11 cellular contexts compared by ENCODE assay signal in the genomic region with DNA sequence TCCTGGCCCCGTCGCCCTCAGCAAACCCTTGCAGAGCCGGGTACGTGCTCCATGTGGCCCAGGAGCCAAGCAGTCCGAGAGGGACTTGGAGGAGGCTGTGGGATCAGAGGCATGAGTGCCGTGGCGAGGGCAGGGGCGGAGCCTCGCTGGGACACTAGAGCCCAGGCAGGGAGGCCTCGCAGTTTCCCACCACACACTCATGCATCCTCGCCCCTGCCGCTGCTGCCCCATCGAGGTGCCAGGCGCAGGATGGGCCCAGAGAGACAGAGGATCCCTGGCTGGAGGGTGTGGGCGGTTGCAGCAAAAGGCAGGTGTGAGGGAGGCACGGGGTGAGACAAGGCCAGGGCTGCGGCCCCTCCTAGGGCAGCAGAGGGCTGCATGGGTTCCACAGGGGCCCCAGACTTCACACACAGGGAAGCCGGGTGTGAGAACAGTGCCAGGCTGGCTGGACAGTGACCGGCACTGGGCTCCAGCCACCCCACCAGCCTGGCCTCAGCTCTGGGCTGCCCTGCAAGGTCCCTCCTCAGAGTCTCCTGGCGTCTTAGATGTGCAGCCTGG. TPM values are rescaled to one million over a fixed set of nuclear protein-coding genes. Genes with fewer than 3 reads are reported as not detected.
DNase-seq lines count a peak whose midpoint lies in the region; ATAC-seq and TF ChIP-seq lines count a peak whose summit lies in the region.
"Had no signal": no experiment of that assay in that cellular context is flagged by ENCODE, and none has a peak within 500 bp of the region (broad histone marks: within the 10 kb centered on the region; RNA-seq: fewer than 3 reads in every experiment).

No MANE protein-coding gene starts in this region.

- no peaks in the 10 kb centered on the region for H3K9me3 Mint-ChIP-seq in stimulated activated memory B cell treated with anti-CD40 and anti-IgM and Interleukin-4, amounts not matched to agents 10 μg/mL and 1 μg/mL and 100 μg/mL, for 72 hours
- H3K9me3 Mint-ChIP-seq in natural killer cell treated with Interleukin-12 subunit alpha and Interleukin-12 subunit beta and Interleukin-15 and Interleukin-18, amount 100 ng/mL, for 72 hours: no peaks in the 10 kb centered on the region

- no peaks in the 10 kb centered on the region for H3K27me3 ChIP-seq in colonic mucosa
- no peaks in the 10 kb centered on the region for H3K27me3 ChIP-seq in muscle layer of duodenum (ENCODE audit: low read depth, low read length)
- no peaks in the 10 kb centered on the region for H3K27me3 ChIP-seq in tibial artery

- H3K4me1 ChIP-seq in colonic mucosa: peaks cover 33% of the 10 kb centered on the region
- H3K4me1 ChIP-seq in muscle layer of duodenum (ENCODE audit: control insufficient read depth in 1 of 2, insufficient read depth in 2 of 2, low read length in 2 of 2): peaks cover 28 to 70% of the 10 kb centered on the region in 2 donors
- H3K4me1 ChIP-seq in tibial artery: peaks cover 0 to 100% (median 94%) of the 10 kb centered on the region in 4 donors

- DNase-seq in NCI-H226 (peak; percentile 55), colonic mucosa (no peak), tibial artery (no peak), SIG-M5 treated with dmso at 0.1 percent for 504 hours (lab: John Stamatoyannopoulos, UW; ENCODE audit: unreplicated experiment) (no peak)
- DNase-seq in natural killer cell treated with Interleukin-12 subunit alpha and Interleukin-12 subunit beta and Interleukin-15 and Interleukin-18, amount 100 ng/mL, for 72 hours (ENCODE audit: low spot score): no peak
- DNase-seq: DMS53; erythroblast; stimulated activated CD8-positive, alpha-beta memory T cell treated with anti-CD3 and anti-CD28 coated beads, Interleukin-4, amount 100 ng/mL, for 48 hours had no signal

- H3K27ac ChIP-seq in colonic mucosa: peak overlapping the region; percentile 76
- H3K27ac ChIP-seq in muscle layer of duodenum (ENCODE audit: low read length): peak overlapping the region; percentile 70
- H3K27ac ChIP-seq in tibial artery: peak overlapping the region; percentile 93 to 99

- intact Hi-C loops in colonic mucosa (cut with DNase I) (no loop called here), tibial artery (cut with DNase I; ENCODE audit: low total_unique reads) (no loop called here)

- H3K27me3 Mint-ChIP-seq in stimulated activated memory B cell treated with anti-CD40 and anti-IgM and Interleukin-4, amounts not matched to agents 10 μg/mL and 1 μg/mL and 100 μg/mL, for 72 hours: peaks cover 100% of the 10 kb centered on the region
- H3K27me3 Mint-ChIP-seq in natural killer cell treated with Interleukin-12 subunit alpha and Interleukin-12 subunit beta and Interleukin-15 and Interleukin-18, amount 100 ng/mL, for 72 hours: peaks cover 13 to 42% of the 10 kb centered on the region in 2 donors

- H3K4me3 ChIP-seq in colonic mucosa (no peak overlapping the region), muscle layer of duodenum (ENCODE audit: low read depth in 1 of 2, low read length in 2 of 2) (no peak overlapping the region), tibial artery (peak overlapping the region in 1 of 2 donors; percentile 17)

- TF ChIP-seq CTCF in colonic mucosa (IDR thresholded peaks at IDR 0.05) (no peak), tibial artery (IDR thresholded peaks at IDR 0.05) (no peak)

- no peak overlapping the region for H3K4me3 Mint-ChIP-seq in stimulated activated memory B cell treated with anti-CD40 and anti-IgM and Interleukin-4, amounts not matched to agents 10 μg/mL and 1 μg/mL and 100 μg/mL, for 72 hours
- H3K4me3 Mint-ChIP-seq in natural killer cell treated with Interleukin-12 subunit alpha and Interleukin-12 subunit beta and Interleukin-15 and Interleukin-18, amount 100 ng/mL, for 72 hours: no peak overlapping the region

- peaks cover 21% of the 10 kb centered on the region for H3K4me1 Mint-ChIP-seq in stimulated activated memory B cell treated with anti-CD40 and anti-IgM and Interleukin-4, amounts not matched to agents 10 μg/mL and 1 μg/mL and 100 μg/mL, for 72 hours
- peaks cover 0 to 5% of the 10 kb centered on the region in 2 donors for H3K4me1 Mint-ChIP-seq in natural killer cell treated with Interleukin-12 subunit alpha and Interleukin-12 subunit beta and Interleukin-15 and Interleukin-18, amount 100 ng/mL, for 72 hours (ENCODE audit: low read depth in 2 of 2)

- no peaks in the 10 kb centered on the region for H3K36me3 Mint-ChIP-seq in stimulated activated memory B cell treated with anti-CD40 and anti-IgM and Interleukin-4, amounts not matched to agents 10 μg/mL and 1 μg/mL and 100 μg/mL, for 72 hours
- H3K36me3 Mint-ChIP-seq in natural killer cell treated with Interleukin-12 subunit alpha and Interleukin-12 subunit beta and Interleukin-15 and Interleukin-18, amount 100 ng/mL, for 72 hours: no peaks in the 10 kb centered on the region

- no peak overlapping the region for H3K27ac Mint-ChIP-seq in stimulated activated memory B cell treated with anti-CD40 and anti-IgM and Interleukin-4, amounts not matched to agents 10 μg/mL and 1 μg/mL and 100 μg/mL, for 72 hours
- H3K27ac Mint-ChIP-seq in natural killer cell treated with Interleukin-12 subunit alpha and Interleukin-12 subunit beta and Interleukin-15 and Interleukin-18, amount 100 ng/mL, for 72 hours: no peak overlapping the region

- no peak overlapping the region for H3K9ac ChIP-seq in colonic mucosa (ENCODE audit: low read depth in 2 of 2, low read length in 2 of 2)

- ATAC-seq in stimulated activated memory B cell treated with anti-CD40 and anti-IgM and Interleukin-4, amounts not matched to agents 10 μg/mL and 1 μg/mL and 100 μg/mL, for 72 hours: no peak
- no peak for ATAC-seq in natural killer cell treated with Interleukin-12 subunit alpha and Interleukin-12 subunit beta and Interleukin-15 and Interleukin-18, amount 100 ng/mL, for 72 hours
- ATAC-seq in HG03108 (IDR thresholded peaks at IDR 0.05; ENCODE audit: unreplicated experiment): no peak

- H3K36me3 ChIP-seq in colonic mucosa (peaks cover 7% of the 10 kb centered on the region), muscle layer of duodenum (ENCODE audit: control insufficient read depth in 1 of 2, insufficient read depth in 2 of 2, low read length in 2 of 2) (peaks cover 4 to 33% of the 10 kb centered on the region in 2 donors), tibial artery (peaks cover 15 to 25% (median 16%) of the 10 kb centered on the region in 3 donors)

- H3K9me3 ChIP-seq in colonic mucosa (no peaks in the 10 kb centered on the region), muscle layer of duodenum (ENCODE audit: control insufficient read depth in 1 of 2, low read length in 2 of 2) (no peaks in the 10 kb centered on the region), tibial artery (no peaks in the 10 kb centered on the region)

RNA-seq across cellular contexts. Expression of a gene that starts 7.7 kb away (rescaled TPM):
- total RNA-seq in colonic mucosa: 100 to 1,000 TPM; 110 to 130 TPM
- total RNA-seq in natural killer cell treated with Interleukin-12 subunit alpha and Interleukin-12 subunit beta and Interleukin-15 and Interleukin-18, amount 100 ng/mL, for 72 hours: not detected

RNA-seq across cellular contexts. Expression of a gene that starts 25.0 kb away (rescaled TPM):
- 10 to 100 TPM in 1 of 2 donors, not detected in 1; 19.1 TPM for total RNA-seq in colonic mucosa
- not detected for total RNA-seq in natural killer cell treated with Interleukin-12 subunit alpha and Interleukin-12 subunit beta and Interleukin-15 and Interleukin-18, amount 100 ng/mL, for 72 hours

RNA-seq across cellular contexts. Expression of a gene that starts 36.8 kb away (rescaled TPM):
- 10 to 100 TPM in 1 of 2 donors, not detected in 1; 29.1 TPM for total RNA-seq in colonic mucosa
- total RNA-seq in natural killer cell treated with Interleukin-12 subunit alpha and Interleukin-12 subunit beta and Interleukin-15 and Interleukin-18, amount 100 ng/mL, for 72 hours: not detected

Comparison
In these comparisons a context has a peak if more than half of its experiments do, and no peak if none do; other contexts are left out.
1. RNA of a gene that starts 7.7 kb away (total RNA-seq): 110 to 130 TPM in colonic mucosa; not detected in natural killer cell treated with Interleukin-12 subunit alpha and Interleukin-12 subunit beta and Interleukin-15 and Interleukin-18, amount 100 ng/mL, for 72 hours; every median in the first group is over 100 times any median in the second.
2. Peak in every context shown above with its lines, with median percentiles within 50 percentile points of each other: H3K27ac ChIP-seq.